Comparison of ENCODE assay signal across 13 cellular contexts in the genomic region with DNA sequence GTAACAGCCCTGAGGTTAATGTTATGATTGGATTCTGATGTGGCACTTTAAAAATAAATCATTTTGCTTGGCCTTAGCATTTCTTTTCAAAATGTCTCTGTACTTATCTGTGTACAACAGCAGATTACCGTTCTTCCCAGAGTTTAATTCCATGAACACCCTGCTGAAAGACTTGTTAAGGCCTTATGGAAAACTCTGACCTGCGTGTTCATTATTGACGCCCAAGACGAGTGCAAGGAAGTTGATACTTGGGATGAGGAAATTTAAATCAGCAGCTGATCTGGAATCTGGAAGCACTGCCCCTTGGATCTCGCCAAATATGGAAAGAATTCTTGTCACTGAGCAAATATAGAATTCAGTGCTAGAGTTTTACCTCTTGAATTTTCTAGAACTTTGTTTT. TPM values are rescaled to one million over a fixed set of nuclear protein-coding genes. Genes with fewer than 3 reads are reported as not detected.
"Had no signal": no experiment of that assay in that cellular context is flagged by ENCODE, and none has a peak within 500 bp of the region (broad histone marks: within the 10 kb centered on the region; RNA-seq: fewer than 3 reads in every experiment).

No MANE protein-coding gene starts in this region.

- H3K4me2 ChIP-seq: smooth muscle cell had no signal

- H3K27ac ChIP-seq: suprapubic skin had no signal

- DNase-seq: activated CD8-positive, alpha-beta memory T cell treated with anti-CD3 and anti-CD28 coated beads, Interleukin-2, amount 50 U/mL, for 48 hours; activated CD8-positive, alpha-beta T cell treated with anti-CD3 and anti-CD28 coated beads for 36 hours; activated naive CD4-positive, alpha-beta T cell; aorta; effector CD4-positive, alpha-beta T cell; naive B cell; retina; stimulated activated CD4-positive, alpha-beta T cell treated with anti-CD3 and anti-CD28 coated beads, Interleukin-2, amount 100 ng/mL, for 24 hours; stimulated activated naive CD4-positive, alpha-beta T cell had no signal

- H3K27ac Mint-ChIP-seq: activated CD8-positive, alpha-beta T cell treated with anti-CD3 and anti-CD28 coated beads for 36 hours; activated T-helper 1 cell treated with anti-CD3 and anti-CD28 coated beads, Interleukin-12 subunit alpha, Interleukin-12 subunit beta, Interleukin-2, Interleukin-4 antibody, amounts not matched to agents 30 ng/mL and 10 ng/mL and 1 ng/mL, durations not matched to agents 14 hours and 24 hours and 36 hours; naive B cell had no signal

- H3K36me3 Mint-ChIP-seq: naive B cell had no signal

- H3K36me3 ChIP-seq: suprapubic skin had no signal

- H3K9me3 Mint-ChIP-seq: activated CD8-positive, alpha-beta T cell treated with anti-CD3 and anti-CD28 coated beads for 36 hours; activated T-helper 1 cell treated with anti-CD3 and anti-CD28 coated beads, Interleukin-12 subunit alpha, Interleukin-12 subunit beta, Interleukin-2, Interleukin-4 antibody, amounts not matched to agents 30 ng/mL and 10 ng/mL and 1 ng/mL, durations not matched to agents 14 hours and 24 hours and 36 hours had no signal

- H3K9me3 ChIP-seq: suprapubic skin had no signal

- H3K4me3 Mint-ChIP-seq: activated CD8-positive, alpha-beta T cell treated with anti-CD3 and anti-CD28 coated beads for 36 hours; activated T-helper 1 cell treated with anti-CD3 and anti-CD28 coated beads, Interleukin-12 subunit alpha, Interleukin-12 subunit beta, Interleukin-2, Interleukin-4 antibody, amounts not matched to agents 30 ng/mL and 10 ng/mL and 1 ng/mL, durations not matched to agents 14 hours and 24 hours and 36 hours; naive B cell had no signal

- ATAC-seq: activated CD8-positive, alpha-beta T cell treated with anti-CD3 and anti-CD28 coated beads for 36 hours had no signal

- H3K4me3 ChIP-seq: lung, smooth muscle cell, suprapubic skin had no signal

RNA-seq across cellular contexts. Expression of a gene that starts 6.7 kb away (rescaled TPM):
- total RNA-seq: activated CD8-positive, alpha-beta T cell treated with anti-CD3 and anti-CD28 coated beads for 36 hours; activated T-helper 1 cell treated with anti-CD3 and anti-CD28 coated beads, Interleukin-12 subunit alpha, Interleukin-12 subunit beta, Interleukin-2, Interleukin-4 antibody, amounts not matched to agents 30 ng/mL and 10 ng/mL and 1 ng/mL, durations not matched to agents 14 hours and 24 hours and 36 hours had no signal
